Comparison of ENCODE assay signal across 1 cellular context in genomic region chr6:15577550-15578171, GRCh38.
TF ChIP-seq lines count a peak whose summit lies in the region.

No MANE protein-coding gene starts in this region.

TF ChIP-seq in A549, 52 proteins besides CTCF, POLR2A, EP300 and RAD21 (continued from another document):
- TF ChIP-seq, protein P1, sequence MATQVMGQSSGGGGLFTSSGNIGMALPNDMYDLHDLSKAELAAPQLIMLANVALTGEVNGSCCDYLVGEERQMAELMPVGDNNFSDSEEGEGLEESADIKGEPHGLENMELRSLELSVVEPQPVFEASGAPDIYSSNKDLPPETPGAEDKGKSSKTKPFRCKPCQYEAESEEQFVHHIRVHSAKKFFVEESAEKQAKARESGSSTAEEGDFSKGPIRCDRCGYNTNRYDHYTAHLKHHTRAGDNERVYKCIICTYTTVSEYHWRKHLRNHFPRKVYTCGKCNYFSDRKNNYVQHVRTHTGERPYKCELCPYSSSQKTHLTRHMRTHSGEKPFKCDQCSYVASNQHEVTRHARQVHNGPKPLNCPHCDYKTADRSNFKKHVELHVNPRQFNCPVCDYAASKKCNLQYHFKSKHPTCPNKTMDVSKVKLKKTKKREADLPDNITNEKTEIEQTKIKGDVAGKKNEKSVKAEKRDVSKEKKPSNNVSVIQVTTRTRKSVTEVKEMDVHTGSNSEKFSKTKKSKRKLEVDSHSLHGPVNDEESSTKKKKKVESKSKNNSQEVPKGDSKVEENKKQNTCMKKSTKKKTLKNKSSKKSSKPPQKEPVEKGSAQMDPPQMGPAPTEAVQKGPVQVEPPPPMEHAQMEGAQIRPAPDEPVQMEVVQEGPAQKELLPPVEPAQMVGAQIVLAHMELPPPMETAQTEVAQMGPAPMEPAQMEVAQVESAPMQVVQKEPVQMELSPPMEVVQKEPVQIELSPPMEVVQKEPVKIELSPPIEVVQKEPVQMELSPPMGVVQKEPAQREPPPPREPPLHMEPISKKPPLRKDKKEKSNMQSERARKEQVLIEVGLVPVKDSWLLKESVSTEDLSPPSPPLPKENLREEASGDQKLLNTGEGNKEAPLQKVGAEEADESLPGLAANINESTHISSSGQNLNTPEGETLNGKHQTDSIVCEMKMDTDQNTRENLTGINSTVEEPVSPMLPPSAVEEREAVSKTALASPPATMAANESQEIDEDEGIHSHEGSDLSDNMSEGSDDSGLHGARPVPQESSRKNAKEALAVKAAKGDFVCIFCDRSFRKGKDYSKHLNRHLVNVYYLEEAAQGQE (IDR thresholded peaks at IDR 0.05) = no peak
- TF ChIP-seq ESRRA (IDR thresholded peaks at IDR 0.05; ENCODE audit: borderline replicate concordance, low read length) (no peak), JUNB (IDR thresholded peaks at IDR 0.05) (no peak), MYC (IDR thresholded peaks at IDR 0.05; ENCODE audit: borderline replicate concordance, low read length) (no peak), MAX (IDR thresholded peaks at IDR 0.05) (no peak), GATA3 (IDR thresholded peaks at IDR 0.05; ENCODE audit: borderline replicate concordance) (no peak)
- TF ChIP-seq, protein P2, sequence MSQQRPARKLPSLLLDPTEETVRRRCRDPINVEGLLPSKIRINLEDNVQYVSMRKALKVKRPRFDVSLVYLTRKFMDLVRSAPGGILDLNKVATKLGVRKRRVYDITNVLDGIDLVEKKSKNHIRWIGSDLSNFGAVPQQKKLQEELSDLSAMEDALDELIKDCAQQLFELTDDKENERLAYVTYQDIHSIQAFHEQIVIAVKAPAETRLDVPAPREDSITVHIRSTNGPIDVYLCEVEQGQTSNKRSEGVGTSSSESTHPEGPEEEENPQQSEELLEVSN (IDR thresholded peaks at IDR 0.05; ENCODE audit: borderline replicate concordance, low read depth) = no peak
